ENCODE assay signal across 1 cellular context in genomic region chr7:51265066-51265907, GRCh38.
TF ChIP-seq lines count a peak whose summit lies in the region.

No MANE protein-coding gene starts in this region.

TF ChIP-seq in HepG2, 621 proteins besides CTCF, POLR2A, EP300 and RAD21 (continued from another document and continues in another):
- TF ChIP-seq MNT (IDR thresholded peaks at IDR 0.05) (peak; percentile 79), THAP11 (CRISPR knock-in tag; IDR thresholded peaks at IDR 0.05) (0 out of 2 replicates have a peak, but pooled peaks have one; percentile 18), ZNF446 (CRISPR knock-in tag; IDR thresholded peaks at IDR 0.05) (no peak), ZNF558 (CRISPR knock-in tag; IDR thresholded peaks at IDR 0.05; ENCODE audit: borderline replicate concordance) (no peak), ATF7-NPFF (CRISPR knock-in tag; IDR thresholded peaks at IDR 0.05; ENCODE audit: low read depth) (no peak), ZBTB1 (CRISPR knock-in tag; IDR thresholded peaks at IDR 0.05; ENCODE audit: borderline replicate concordance) (no peak), ZNF143 (CRISPR knock-in tag; IDR thresholded peaks at IDR 0.05) (no peak), NCOA1 (CRISPR knock-in tag; IDR thresholded peaks at IDR 0.05) (no peak), TGIF2 (CRISPR knock-in tag; IDR thresholded peaks at IDR 0.05) (0 out of 2 replicates have a peak, but pooled peaks have one; percentile 69), HNF4A (CRISPR knock-in tag; IDR thresholded peaks at IDR 0.05) (peak; percentile 93), ZNF225 (CRISPR knock-in tag; IDR thresholded peaks at IDR 0.05) (peak; percentile 39; the same call in 1 of the 2 replicates), ZNF251 (CRISPR knock-in tag; IDR thresholded peaks at IDR 0.05) (no peak), TP53 (CRISPR knock-in tag; conservative IDR thresholded peaks at IDR 0.05) (no peak), ZNF691 (CRISPR knock-in tag; IDR thresholded peaks at IDR 0.05; ENCODE audit: borderline replicate concordance, low read depth) (no peak), ZNF569 (CRISPR knock-in tag; IDR thresholded peaks at IDR 0.05; ENCODE audit: borderline replicate concordance) (no peak), HOXA9 (CRISPR knock-in tag; IDR thresholded peaks at IDR 0.05; ENCODE audit: borderline replicate concordance) (no peak), MXD1 (CRISPR knock-in tag; IDR thresholded peaks at IDR 0.05) (no peak), NFYC (CRISPR knock-in tag; IDR thresholded peaks at IDR 0.05) (no peak), MTA3 (CRISPR knock-in tag; IDR thresholded peaks at IDR 0.05) (no peak), ZNF577 (CRISPR knock-in tag; IDR thresholded peaks at IDR 0.05; ENCODE audit: borderline replicate concordance, low read depth) (no peak), ARID5B (CRISPR knock-in tag; IDR thresholded peaks at IDR 0.05) (peak; percentile 85), TFAP4 (IDR thresholded peaks at IDR 0.05; ENCODE audit: borderline replicate concordance, low read depth) (peak; percentile 42; the same call in 1 of the 2 replicates), ZNF142 (CRISPR knock-in tag; IDR thresholded peaks at IDR 0.05) (no peak), TRIM22 (IDR thresholded peaks at IDR 0.05) (no peak), BRD4 (CRISPR knock-in tag; IDR thresholded peaks at IDR 0.05) (no peak), ZNF235 (CRISPR knock-in tag; IDR thresholded peaks at IDR 0.05; ENCODE audit: borderline replicate concordance) (no peak), ZNF878 (CRISPR knock-in tag; IDR thresholded peaks at IDR 0.05) (no peak), ZBTB42 (CRISPR knock-in tag; IDR thresholded peaks at IDR 0.05) (peak; percentile 58), ZNF607 (CRISPR knock-in tag; IDR thresholded peaks at IDR 0.05; ENCODE audit: borderline replicate concordance) (no peak), PBX2 (CRISPR knock-in tag; IDR thresholded peaks at IDR 0.05) (no peak), ZGPAT (CRISPR knock-in tag; IDR thresholded peaks at IDR 0.05) (0 out of 2 replicates have a peak, but pooled peaks have one; percentile 29), KLF9 (CRISPR knock-in tag; IDR thresholded peaks at IDR 0.05; ENCODE audit: low read depth) (no peak), HOXA5 (CRISPR knock-in tag; IDR thresholded peaks at IDR 0.05) (no peak), CBX2 (IDR thresholded peaks at IDR 0.05; ENCODE audit: low read depth, low read length) (no peak), CBX2 (CRISPR knock-in tag; IDR thresholded peaks at IDR 0.05; ENCODE audit: low read depth) (no peak), DRAP1 (CRISPR knock-in tag; IDR thresholded peaks at IDR 0.05) (no peak), SOX6 (IDR thresholded peaks at IDR 0.05) (no peak), SOX6 (CRISPR knock-in tag; IDR thresholded peaks at IDR 0.05) (peak; percentile 48; the same call in 1 of the 2 replicates), ZNF629 (CRISPR knock-in tag; conservative IDR thresholded peaks at IDR 0.05) (no peak), NFATC3 (CRISPR knock-in tag; IDR thresholded peaks at IDR 0.05) (no peak), E2F1 (CRISPR knock-in tag; IDR thresholded peaks at IDR 0.05) (no peak)
